25 cellular contexts compared by ENCODE assay signal in the genomic region with DNA sequence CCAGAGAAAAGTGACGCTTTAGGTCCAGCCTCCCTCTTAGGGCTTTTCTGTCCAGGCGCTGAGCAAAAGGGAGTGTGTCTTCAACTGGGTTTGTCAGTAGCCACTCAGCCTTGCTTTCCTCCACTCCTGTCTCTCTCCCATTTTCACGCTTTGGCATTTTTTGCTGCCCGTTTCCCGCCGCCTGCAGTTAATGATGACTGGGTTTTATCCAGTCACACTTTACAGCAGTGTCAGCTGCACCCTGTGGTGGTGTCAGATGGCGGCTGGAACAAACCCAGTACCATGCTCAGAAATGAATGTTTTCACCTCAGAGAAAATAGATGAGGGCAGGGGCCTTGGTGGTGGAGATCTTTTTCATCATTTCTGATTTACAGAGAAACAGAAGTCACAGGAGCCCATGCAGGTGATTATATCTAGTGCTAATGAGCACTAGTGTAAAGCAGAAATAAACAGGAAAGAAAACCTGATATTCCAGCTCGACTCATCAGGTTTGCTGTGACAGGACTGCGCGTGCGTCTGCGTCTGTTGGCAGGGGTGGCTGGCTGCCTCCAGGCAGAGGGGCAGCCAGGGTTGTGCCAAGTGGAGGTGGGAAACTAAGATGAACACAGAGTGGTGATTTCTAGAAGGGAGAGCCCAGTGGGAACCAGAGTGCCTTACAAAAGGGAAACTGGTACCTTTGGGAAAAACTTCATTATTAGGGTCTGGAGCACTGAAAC.
DNase-seq lines count a peak whose midpoint lies in the region; ATAC-seq, FAIRE-seq and TF ChIP-seq lines count a peak whose summit lies in the region.
"Had no signal": no experiment of that assay in that cellular context is flagged by ENCODE, and none has a peak within 500 bp of the region (broad histone marks: within the 10 kb centered on the region; RNA-seq: fewer than 3 reads in every experiment).

No MANE protein-coding gene starts in this region.

- H3K4me3 Mint-ChIP-seq in MCF 10A (ENCODE audit: unreplicated experiment) (no peak overlapping the region), endodermal cell (no peak overlapping the region)
- H3K4me3 Mint-ChIP-seq: activated CD8-positive, alpha-beta T cell treated with anti-CD3 and anti-CD28 coated beads, Interleukin-2, amount 10 ng/mL, durations not matched to agents 7 days and 5 days; CD14-positive monocyte; stimulated activated memory B cell treated with anti-CD40 and anti-IgM and Interleukin-4, amounts not matched to agents 10 μg/mL and 1 μg/mL and 100 μg/mL, for 72 hours had no signal

- H3K9ac ChIP-seq in endodermal cell (ENCODE audit: extremely low read depth, low read length, poor library complexity, severe bottlenecking) = no peak overlapping the region
- H3K9ac ChIP-seq in keratinocyte (ENCODE audit: control insufficient read depth, extremely low read depth, insufficient read depth, low read length) = no peak overlapping the region

- H2AFZ ChIP-seq in keratinocyte (ENCODE audit: control insufficient read depth, low read length) = no peak overlapping the region

- H3K27ac Mint-ChIP-seq in MCF 10A (ENCODE audit: low read depth, unreplicated experiment) (no peak overlapping the region), endodermal cell (peak overlapping the region; percentile 45)
- H3K27ac Mint-ChIP-seq: activated CD8-positive, alpha-beta T cell treated with anti-CD3 and anti-CD28 coated beads, Interleukin-2, amount 10 ng/mL, durations not matched to agents 7 days and 5 days; CD14-positive monocyte; stimulated activated memory B cell treated with anti-CD40 and anti-IgM and Interleukin-4, amounts not matched to agents 10 μg/mL and 1 μg/mL and 100 μg/mL, for 72 hours had no signal

- H3K27me3 Mint-ChIP-seq in MCF 10A (ENCODE audit: insufficient read depth, unreplicated experiment) (no peaks in the 10 kb centered on the region), endodermal cell (ENCODE audit: insufficient read depth) (no peaks in the 10 kb centered on the region)

- peaks cover 2% of the 10 kb centered on the region for H3K9me1 ChIP-seq in keratinocyte (ENCODE audit: control insufficient read depth, extremely low read depth, insufficient read depth, low read length)

- POLR2A ChIA-PET in MCF 10A (lab: Yijun Ruan, JAX) = interaction anchor here (0.6 kb wide), 1 partner anchor 18 kb away, joined by 3 read pairs; no protein-coding TSS in a partner anchor

- H3K4me3 ChIP-seq in breast epithelium (no peak overlapping the region), endodermal cell (ENCODE audit: low read length) (no peak overlapping the region), keratinocyte (ENCODE audit: control insufficient read depth in 2 of 3, extremely low read depth in 1 of 3, insufficient read depth in 2 of 3, low read depth in 1 of 3, low read length in 3 of 3) (no peak overlapping the region), suprapubic skin (no peak overlapping the region)
- H3K4me3 ChIP-seq: sigmoid colon, testis had no signal

- TF ChIP-seq POLR2A in breast epithelium (IDR thresholded peaks at IDR 0.05) = no peak
- no peak for TF ChIP-seq POLR2A in suprapubic skin (IDR thresholded peaks at IDR 0.05)

- H3K4me1 ChIP-seq in breast epithelium = peaks cover 0 to 2% of the 10 kb centered on the region in 2 donors
- no peaks in the 10 kb centered on the region for H3K4me1 ChIP-seq in endodermal cell (ENCODE audit: control insufficient read depth, insufficient read depth, low read length)
- H3K4me1 ChIP-seq in keratinocyte (ENCODE audit: control insufficient read depth, extremely low read depth, insufficient read depth, low read length) = peaks cover 34% of the 10 kb centered on the region
- H3K4me1 ChIP-seq in suprapubic skin = peaks cover 61% of the 10 kb centered on the region
- H3K4me1 ChIP-seq: testis had no signal

- CTCF ChIA-PET in MCF 10A (lab: Yijun Ruan, JAX) = interaction anchor here (0.6 to 1.8 kb wide), 4 partner anchors 9 to 72 kb away, joined by 3 to 9 read pairs (median 4); no protein-coding TSS in a partner anchor

- H3K4me2 ChIP-seq in keratinocyte (ENCODE audit: control insufficient read depth, extremely low read depth, insufficient read depth, low read depth, low read length) = peak overlapping the region; percentile 7

- H3K36me3 ChIP-seq in breast epithelium = no peaks in the 10 kb centered on the region
- peaks cover 18% of the 10 kb centered on the region for H3K36me3 ChIP-seq in endodermal cell (ENCODE audit: control insufficient read depth, insufficient read depth, low read length)
- peaks cover 4 to 7% of the 10 kb centered on the region in 2 experiments for H3K36me3 ChIP-seq in keratinocyte (ENCODE audit: control insufficient read depth in 2 of 2, extremely low read depth in 1 of 2, insufficient read depth in 2 of 2, low read length in 2 of 2)
- no peaks in the 10 kb centered on the region for H3K36me3 ChIP-seq in suprapubic skin
- H3K36me3 ChIP-seq: sigmoid colon had no signal

- no peak for ATAC-seq in HG03039 (IDR thresholded peaks at IDR 0.05; ENCODE audit: unreplicated experiment)
- ATAC-seq: activated CD8-positive, alpha-beta T cell treated with anti-CD3 and anti-CD28 coated beads, Interleukin-2, amount 10 ng/mL, durations not matched to agents 7 days and 5 days; stimulated activated memory B cell treated with anti-CD40 and anti-IgM and Interleukin-4, amounts not matched to agents 10 μg/mL and 1 μg/mL and 100 μg/mL, for 72 hours had no signal

- TF ChIP-seq CTCF in breast epithelium (IDR thresholded peaks at IDR 0.05) (no peak), MCF 10A (IDR thresholded peaks at IDR 0.05; ENCODE audit: unreplicated experiment) (no peak), endodermal cell (conservative IDR thresholded peaks at IDR 0.05) (no peak), keratinocyte (optimal IDR thresholded peaks at IDR 0.05 in 1 of 3, IDR thresholded peaks at IDR 0.05 in 1 of 3, conservative IDR thresholded peaks at IDR 0.05 in 1 of 3; ENCODE audit: extremely low read depth in 1 of 3, insufficient read depth in 2 of 3, low read length in 3 of 3) (no peak), suprapubic skin (IDR thresholded peaks at IDR 0.05) (no peak)

- DNase-seq in breast epithelium (ENCODE audit: low spot score in 2 of 2) (peak; percentile 48 to 57), MCF 10A (ENCODE audit: unreplicated experiment) (no peak), endodermal cell (peak; percentile 44), keratinocyte (ENCODE audit: low read depth, low spot score) (no peak), suprapubic skin (ENCODE audit: low spot score in 2 of 2) (no peak), iPS-NIHi11 (ENCODE audit: low spot score) (no peak), Kasumi-1 (lab: John Stamatoyannopoulos, UW) (no peak)
- DNase-seq: ACHN; activated CD4-positive, CD25-positive, alpha-beta regulatory T cell; activated CD8-positive, alpha-beta T cell treated with anti-CD3 and anti-CD28 coated beads, Interleukin-2, amount 10 ng/mL, durations not matched to agents 7 days and 5 days; activated naive CD4-positive, alpha-beta T cell; activated T-cell treated with anti-CD3 and anti-CD28 coated beads, Interleukin-2, amount 50 U/mL, for 1 hour; central memory CD4-positive, alpha-beta T cell; HCEC 1CT; NCI-H146; NCI-H446; RPMI8226; sigmoid colon; stimulated activated CD4-positive, alpha-beta T cell treated with anti-CD3 and anti-CD28 coated beads, Interleukin-1b, Interleukin-23, amount 100 ng/mL, for 48 hours; T1000; testis had no signal

- H3K9me3 ChIP-seq in breast epithelium = no peaks in the 10 kb centered on the region
- H3K9me3 ChIP-seq in endodermal cell (ENCODE audit: control insufficient read depth, low read length) = no peaks in the 10 kb centered on the region
- no peaks in the 10 kb centered on the region for H3K9me3 ChIP-seq in keratinocyte (ENCODE audit: control insufficient read depth, low read depth, low read length)
- H3K9me3 ChIP-seq in suprapubic skin = no peaks in the 10 kb centered on the region
- H3K9me3 ChIP-seq: sigmoid colon, testis had no signal

- H3K79me2 ChIP-seq in keratinocyte (ENCODE audit: control insufficient read depth, insufficient read depth, low read length) = peaks cover 39% of the 10 kb centered on the region

- peaks cover 3% of the 10 kb centered on the region for H3K4me1 Mint-ChIP-seq in MCF 10A (ENCODE audit: insufficient read depth, unreplicated experiment)
- peaks cover 3% of the 10 kb centered on the region for H3K4me1 Mint-ChIP-seq in endodermal cell
- H3K4me1 Mint-ChIP-seq: CD14-positive monocyte; stimulated activated memory B cell treated with anti-CD40 and anti-IgM and Interleukin-4, amounts not matched to agents 10 μg/mL and 1 μg/mL and 100 μg/mL, for 72 hours had no signal

- no peak for FAIRE-seq in keratinocyte (lab: Jason Lieb, UNC)
- FAIRE-seq: GM18507 had no signal

- H3K36me3 Mint-ChIP-seq in MCF 10A (ENCODE audit: insufficient read depth, unreplicated experiment) (peaks cover 36% of the 10 kb centered on the region), endodermal cell (ENCODE audit: low read depth) (no peaks in the 10 kb centered on the region)
- H3K36me3 Mint-ChIP-seq: CD14-positive monocyte; stimulated activated memory B cell treated with anti-CD40 and anti-IgM and Interleukin-4, amounts not matched to agents 10 μg/mL and 1 μg/mL and 100 μg/mL, for 72 hours had no signal

- H4K20me1 ChIP-seq in keratinocyte (ENCODE audit: control insufficient read depth, extremely low read depth, insufficient read depth, low read length) = no peaks in the 10 kb centered on the region

- BruUV-seq in MCF 10A (replicated peaks; lab: Mats Ljungman, UMichigan) = no TSS peak

- WGBS in endodermal cell (ENCODE audit: insufficient coverage in 1 of 2, insufficient read length in 1 of 2), 2 experiments = 91 to 93% methylated on average over 5 to 12 of the region's 12 CpGs
- 73% methylated on average over 12 of the region's 12 CpGs for WGBS in suprapubic skin

- no peak for TF ChIP-seq EP300 in suprapubic skin (IDR thresholded peaks at IDR 0.05)

- H3K27ac ChIP-seq in breast epithelium (peak overlapping the region; percentile 66 to 72), endodermal cell (ENCODE audit: low read depth, low read length) (no peak overlapping the region), keratinocyte (ENCODE audit: control insufficient read depth, insufficient read depth, low read length) (no peak overlapping the region), suprapubic skin (peak overlapping the region; percentile 77)
- H3K27ac ChIP-seq: sigmoid colon, testis had no signal

- H3K9me3 Mint-ChIP-seq in MCF 10A (ENCODE audit: unreplicated experiment) = no peaks in the 10 kb centered on the region
- no peaks in the 10 kb centered on the region for H3K9me3 Mint-ChIP-seq in endodermal cell
- H3K9me3 Mint-ChIP-seq: CD14-positive monocyte; stimulated activated memory B cell treated with anti-CD40 and anti-IgM and Interleukin-4, amounts not matched to agents 10 μg/mL and 1 μg/mL and 100 μg/mL, for 72 hours had no signal

- dilution Hi-C loops in keratinocyte (cut with MboI; ENCODE audit: extremely low pct_ligation_motif_present, low sequenced_read_pairs) = no loop called here

- intact Hi-C loops in breast epithelium (cut with DNase I; ENCODE audit: low total_unique reads) = no loop called here
- intact Hi-C loops in MCF 10A (cut with micrococcal nuclease) = no loop called here

- no peaks in the 10 kb centered on the region for H3K27me3 ChIP-seq in breast epithelium
- no peaks in the 10 kb centered on the region for H3K27me3 ChIP-seq in endodermal cell (ENCODE audit: control insufficient read depth, insufficient read depth, low read length, poor library complexity, severe bottlenecking)
- H3K27me3 ChIP-seq in keratinocyte (ENCODE audit: control insufficient read depth, extremely low read depth, insufficient read depth, low read length) = no peaks in the 10 kb centered on the region
- H3K27me3 ChIP-seq in suprapubic skin = no peaks in the 10 kb centered on the region
- H3K27me3 ChIP-seq: sigmoid colon, testis had no signal

Comparison
In these comparisons a context has a peak if more than half of its experiments do, and no peak if none do; other contexts are left out.
1. DNase-seq: peak in breast epithelium (2 of 2) and endodermal cell (single experiment); none in MCF 10A (single experiment), keratinocyte (single experiment), suprapubic skin (0 of 2), iPS-NIHi11 (single experiment) and Kasumi-1 (0 of 2).
2. H3K27ac ChIP-seq: peak in breast epithelium (2 of 2) and suprapubic skin (single experiment); none in endodermal cell (single experiment) and keratinocyte (single experiment).